Comparison of ENCODE assay signal across 8 cellular contexts in genomic region chr12:46372131-46372851, GRCh38. TPM values are rescaled to one million over a fixed set of nuclear protein-coding genes. Genes with fewer than 3 reads are reported as not detected.
A peak's percentile ranks its signal among the peaks of the same experiment; 100 is the strongest.
DNase-seq lines count a peak whose midpoint lies in the region; ATAC-seq and TF ChIP-seq lines count a peak whose summit lies in the region.

SLC38A2 (minus strand) TSS chr12:46372773; CDS start chr12:46371293, 1,480 bp downstream.

- H3K27ac Mint-ChIP-seq in CD8-positive, alpha-beta T cell, result peak within 1 kb of the TSS; percentile 98

- peak; percentile 94 to 99 (median 97) for DNase-seq in CD8-positive, alpha-beta T cell
- DNase-seq in NOMO-1 (lab: John Stamatoyannopoulos, UW; ENCODE audit: unreplicated experiment in 2 of 2) (peak; percentile 79 to 94), mesenteric fat pad (ENCODE audit: low spot score) (peak; percentile 99)
- peak; percentile 87 for DNase-seq in activated CD8-positive, alpha-beta memory T cell treated with anti-CD3 and anti-CD28 coated beads, Interleukin-2, amount 50 U/mL, for 1 hour (ENCODE audit: extremely low read depth)
- peak; percentile 93 for DNase-seq in stimulated activated CD8-positive, alpha-beta memory T cell treated with anti-CD3 and anti-CD28 coated beads, Interleukin-15, amount 100 ng/mL, for 4 hours (ENCODE audit: low read depth in 2 of 2)

- H3K27ac ChIP-seq in CD8-positive, alpha-beta T cell (ENCODE audit: low read depth, low read length), result peak within 1 kb of the TSS; percentile 93

- CTCF ChIA-PET in CD8-positive, alpha-beta T cell (lab: Charles Lee), result interaction anchor here (1.0 to 2.8 kb wide), 4 partner anchors 8 to 289 kb away, joined by 3 to 9 read pairs (median 3); no protein-coding TSS in a partner anchor

- POLR2A ChIA-PET in CD8-positive, alpha-beta T cell (lab: Charles Lee), result interaction anchor here (0.5 to 4.5 kb wide), 19 partner anchors 10 to 644 kb away, joined by 3 to 36 read pairs (median 5); partner anchors contain the start of genes SCAF11 and SLC38A1

- ATAC-seq in CD8-positive, alpha-beta T cell, result peak; percentile 84
- ATAC-seq in GM19397 (IDR thresholded peaks at IDR 0.05; ENCODE audit: unreplicated experiment), result peak; percentile 88
- peak; percentile 89 for ATAC-seq in HG03571 (IDR thresholded peaks at IDR 0.05; ENCODE audit: unreplicated experiment)

- H3K27me3 Mint-ChIP-seq in CD8-positive, alpha-beta T cell (ENCODE audit: low read depth), result no peaks in the 10 kb centered on the region

- no peaks in the 10 kb centered on the region for H3K9me3 Mint-ChIP-seq in CD8-positive, alpha-beta T cell

- no peak for TF ChIP-seq CTCF in CD8-positive, alpha-beta T cell (IDR thresholded peaks at IDR 0.05)

- no peaks in the 10 kb centered on the region for H3K27me3 ChIP-seq in CD8-positive, alpha-beta T cell (ENCODE audit: insufficient read depth, low read length)
- H3K27me3 ChIP-seq in endocrine pancreas (ENCODE audit: control insufficient read depth, insufficient read depth, low read length), result no peaks in the 10 kb centered on the region

- H3K4me3 ChIP-seq in CD8-positive, alpha-beta T cell (ENCODE audit: low read depth, low read length), result peak within 1 kb of the TSS; percentile 93
- H3K4me3 ChIP-seq in endocrine pancreas (ENCODE audit: control insufficient read depth, insufficient read depth, low read length), result peak within 1 kb of the TSS; percentile 74

- peaks cover 42% of the 10 kb centered on the region for H3K4me1 ChIP-seq in CD8-positive, alpha-beta T cell (ENCODE audit: insufficient read depth, low read length)
- peaks cover 14% of the 10 kb centered on the region for H3K4me1 ChIP-seq in endocrine pancreas (ENCODE audit: control insufficient read depth, insufficient read depth, low read length)

- peak within 1 kb of the TSS; percentile 89 for H3K4me3 Mint-ChIP-seq in CD8-positive, alpha-beta T cell

- H3K36me3 ChIP-seq in CD8-positive, alpha-beta T cell (ENCODE audit: insufficient read depth, low read length), result peaks cover 28% of the 10 kb centered on the region
- H3K36me3 ChIP-seq in endocrine pancreas (ENCODE audit: control insufficient read depth, insufficient read depth, low read length), result no peaks in the 10 kb centered on the region

- H3K4me1 Mint-ChIP-seq in CD8-positive, alpha-beta T cell (ENCODE audit: low read depth), result peaks cover 53% of the 10 kb centered on the region

- H3K9ac ChIP-seq in endocrine pancreas (ENCODE audit: control insufficient read depth, insufficient read depth, low read length), result peak within 1 kb of the TSS; percentile 65

- no peaks in the 10 kb centered on the region for H3K9me3 ChIP-seq in CD8-positive, alpha-beta T cell (ENCODE audit: low read length)
- no peaks in the 10 kb centered on the region for H3K9me3 ChIP-seq in endocrine pancreas (ENCODE audit: control insufficient read depth, low read length)

- intact Hi-C loops in CD8-positive, alpha-beta T cell (cut with DNase I, micrococcal nuclease), result loop anchor here (1.0 to 10.0 kb wide), 16 partner anchors 11 to 1443 kb away; partner anchors contain the start of genes ARID2 (in 1 of the 2), HDAC7 (in 1 of the 2) and RPAP3 (in 1 of the 2)

- peaks cover 49% of the 10 kb centered on the region for H3K36me3 Mint-ChIP-seq in CD8-positive, alpha-beta T cell

RNA-seq across cellular contexts. Expression of gene SLC38A2, which starts in this region (rescaled TPM):
- total RNA-seq in CD8-positive, alpha-beta T cell, result 100 to 1,000 TPM; 268 to 279 TPM
- total RNA-seq in mesenteric fat pad, result 248 TPM

Comparison
In these comparisons a context has a peak if more than half of its experiments do, and no peak if none do; other contexts are left out.
1. Peak in every context shown above with its lines: DNase-seq, ATAC-seq, H3K4me3 ChIP-seq and H3K27ac ChIP-seq.